8 cellular contexts compared by ENCODE assay signal in the genomic region with DNA sequence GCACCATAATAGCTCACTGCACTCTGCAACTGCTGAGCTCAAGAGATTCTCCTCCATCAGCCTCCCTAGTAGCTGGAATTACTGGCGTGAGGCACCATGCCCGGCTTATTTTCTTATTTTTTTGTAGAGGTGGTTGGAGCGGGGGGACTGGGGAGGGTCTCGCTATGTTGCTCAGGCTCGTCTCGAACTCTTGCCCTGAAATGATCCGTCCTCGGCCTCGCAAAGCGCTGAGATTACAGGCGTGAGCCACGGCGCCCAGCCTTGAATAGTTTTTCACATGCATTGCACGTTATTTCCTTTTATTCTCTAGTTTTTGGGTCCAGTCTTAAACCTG. TPM values are rescaled to one million over a fixed set of nuclear protein-coding genes. Genes with fewer than 3 reads are reported as not detected.
DNase-seq lines count a peak whose midpoint lies in the region; FAIRE-seq and TF ChIP-seq lines count a peak whose summit lies in the region.

No MANE protein-coding gene starts in this region.

- peak overlapping the region in 1 of 2 experiments; percentile 42 for H2BK12ac ChIP-seq in mesenchymal stem cell (ENCODE audit: low read length in 2 of 2)

- H3K23ac ChIP-seq in mesenchymal stem cell (ENCODE audit: low read length in 2 of 2) = no peak overlapping the region

- H3K4me1 ChIP-seq in mesenchymal stem cell (ENCODE audit: control insufficient read depth, insufficient read depth, low read depth, low read length) = peaks cover 9% of the 10 kb centered on the region
- peaks cover 0 to 11% of the 10 kb centered on the region in 2 donors for H3K4me1 ChIP-seq in uterus

- no peaks in the 10 kb centered on the region for H3K9me3 Mint-ChIP-seq in activated naive CD4-positive, alpha-beta T cell treated with anti-CD3 and anti-CD28 coated beads, Interleukin-2, amount 50 U/mL, for 24 hours
- peaks cover 0 to 5% (median 0%) of the 10 kb centered on the region in 5 experiments for H3K9me3 Mint-ChIP-seq in brain

- no peaks in the 10 kb centered on the region for H3K27me3 ChIP-seq in mesenchymal stem cell (ENCODE audit: control insufficient read depth in 1 of 2, insufficient read depth in 1 of 2, low read length in 2 of 2)
- no peaks in the 10 kb centered on the region for H3K27me3 ChIP-seq in uterus

- WGBS in mesenchymal stem cell = 59% methylated on average over 7 of the region's 14 CpGs

- peak overlapping the region; percentile 53 for H2AK5ac ChIP-seq in mesenchymal stem cell (ENCODE audit: low read length, severe bottlenecking)

- H3K4me2 ChIP-seq in mesenchymal stem cell (ENCODE audit: low read length, poor library complexity, severe bottlenecking) = peak overlapping the region; percentile 81

- no peak overlapping the region for H2BK120ac ChIP-seq in mesenchymal stem cell (ENCODE audit: low read depth, low read length)

- intact Hi-C loops in uterus (cut with DNase I; ENCODE audit: low total_unique reads) = no loop called here

- no peaks in the 10 kb centered on the region for H3K27me3 Mint-ChIP-seq in activated naive CD4-positive, alpha-beta T cell treated with anti-CD3 and anti-CD28 coated beads, Interleukin-2, amount 50 U/mL, for 24 hours
- H3K27me3 Mint-ChIP-seq in brain = peaks cover 11% of the 10 kb centered on the region

- DNase-seq in activated naive CD4-positive, alpha-beta T cell treated with Interleukin-2 at 50 U/mL for 16 hours = no peak
- no peak for DNase-seq in mesenchymal stem cell
- no peak for DNase-seq in uterus
- no peak for DNase-seq in KBM-7
- DNase-seq in GM12891 (ENCODE audit: insufficient read length, low spot score) = no peak
- DNase-seq in activated gamma-delta T cell (lab: John Stamatoyannopoulos, UW) = no peak

- peaks cover 6 to 15% of the 10 kb centered on the region in 2 experiments for H3K36me3 ChIP-seq in mesenchymal stem cell (ENCODE audit: control insufficient read depth in 1 of 2, insufficient read depth in 2 of 2, low read depth in 1 of 2, low read length in 2 of 2)
- no peaks in the 10 kb centered on the region for H3K36me3 ChIP-seq in uterus

- H3K14ac ChIP-seq in mesenchymal stem cell (ENCODE audit: low read length in 2 of 2) = no peak overlapping the region

- no peak overlapping the region for H2BK5ac ChIP-seq in mesenchymal stem cell (ENCODE audit: low read depth, low read length, poor library complexity, severe bottlenecking)

- peak overlapping the region; percentile 94 for H2AFZ ChIP-seq in mesenchymal stem cell (ENCODE audit: low read depth, low read length)

- H3K18ac ChIP-seq in mesenchymal stem cell (ENCODE audit: low read depth in 1 of 2, low read length in 2 of 2) = peak overlapping the region; percentile 41 to 73

- H3K27ac Mint-ChIP-seq in activated naive CD4-positive, alpha-beta T cell treated with anti-CD3 and anti-CD28 coated beads, Interleukin-2, amount 50 U/mL, for 24 hours = peak overlapping the region; percentile 93
- peak overlapping the region; percentile 85 to 99 (median 98) for H3K27ac Mint-ChIP-seq in brain

- H3K4me1 Mint-ChIP-seq in activated naive CD4-positive, alpha-beta T cell treated with anti-CD3 and anti-CD28 coated beads, Interleukin-2, amount 50 U/mL, for 24 hours = peaks cover 34% of the 10 kb centered on the region
- peaks cover 36% of the 10 kb centered on the region for H3K4me1 Mint-ChIP-seq in brain

- TF ChIP-seq POLR2A in uterus (IDR thresholded peaks at IDR 0.05) (no peak), GM12891 (IDR thresholded peaks at IDR 0.05; ENCODE audit: low read depth, low read length) (no peak)

- H4K8ac ChIP-seq in mesenchymal stem cell (ENCODE audit: low read length) = peak overlapping the region; percentile 96

- H3K9me3 ChIP-seq in mesenchymal stem cell (ENCODE audit: control insufficient read depth, low read length) = no peaks in the 10 kb centered on the region
- H3K9me3 ChIP-seq in uterus = no peaks in the 10 kb centered on the region

- peaks cover 6% of the 10 kb centered on the region for H3K36me3 Mint-ChIP-seq in activated naive CD4-positive, alpha-beta T cell treated with anti-CD3 and anti-CD28 coated beads, Interleukin-2, amount 50 U/mL, for 24 hours
- peaks cover 15% of the 10 kb centered on the region for H3K36me3 Mint-ChIP-seq in brain

- TF ChIP-seq CTCF in brain (conservative IDR thresholded peaks at IDR 0.05) (no peak), uterus (IDR thresholded peaks at IDR 0.05) (no peak)

- H3K27ac ChIP-seq in mesenchymal stem cell (ENCODE audit: low read length, poor library complexity, severe bottlenecking) = peak overlapping the region; percentile 45
- peak overlapping the region; percentile 74 to 85 for H3K27ac ChIP-seq in uterus

- FAIRE-seq in GM12891 (lab: Jason Lieb, UNC) = no peak

- H2BK15ac ChIP-seq in mesenchymal stem cell (ENCODE audit: low read depth, poor library complexity, severe bottlenecking) = no peak overlapping the region

- peak overlapping the region; percentile 90 for H4K91ac ChIP-seq in mesenchymal stem cell (ENCODE audit: low read length)

- peak overlapping the region; percentile 87 for H3K4me3 Mint-ChIP-seq in activated naive CD4-positive, alpha-beta T cell treated with anti-CD3 and anti-CD28 coated beads, Interleukin-2, amount 50 U/mL, for 24 hours
- H3K4me3 Mint-ChIP-seq in brain = peak overlapping the region; percentile 91 to 99 (median 97)

- peak overlapping the region; percentile 93 for H3K9ac ChIP-seq in mesenchymal stem cell (ENCODE audit: low read length)

- in situ Hi-C loops in KBM-7 (cut with MboI; ENCODE audit: low pct_unique_long_range_greater_than_20kb, low sequenced_read_pairs) = no loop called here

- peaks cover 12% of the 10 kb centered on the region for H3K79me1 ChIP-seq in mesenchymal stem cell (replicated peaks; ENCODE audit: low read length, poor library complexity, severe bottlenecking)

- H3K4ac ChIP-seq in mesenchymal stem cell (ENCODE audit: low read depth in 1 of 2, low read length in 2 of 2) = peak overlapping the region in 1 of 2 experiments; percentile 90

- H3K4me3 ChIP-seq in mesenchymal stem cell (ENCODE audit: insufficient read depth in 1 of 2, low read depth in 1 of 2, low read length in 2 of 2) (peak overlapping the region in 1 of 2 experiments; percentile 93), uterus (peak overlapping the region; percentile 30 to 91)

TF ChIP-seq in GM12891, 5 proteins besides CTCF, POLR2A, EP300 and RAD21:
- TF ChIP-seq TAF1 (IDR thresholded peaks at IDR 0.05; ENCODE audit: low read depth, low read length) = no peak
- no peak for TF ChIP-seq POU2F2 (IDR thresholded peaks at IDR 0.05; ENCODE audit: low read depth, low read length)
- no peak for TF ChIP-seq SPI1 (IDR thresholded peaks at IDR 0.05; ENCODE audit: low read depth, low read length)
- no peak for TF ChIP-seq PAX5 (IDR thresholded peaks at IDR 0.05; ENCODE audit: insufficient read depth, low read length, severe bottlenecking)
- no peak for TF ChIP-seq POLR2AphosphoS5 (IDR thresholded peaks at IDR 0.05; ENCODE audit: low read depth, low read length)
TF ChIP-seq in GM12891: peak in this region for 0.

RNA-seq across cellular contexts. Expression of gene LAMTOR4, which starts 0.5 kb away (rescaled TPM):
- 215 TPM for polyA plus RNA-seq in brain (ENCODE audit: insufficient read depth, low read depth, low replicate concordance)
- 121 TPM for polyA plus RNA-seq in mesenchymal stem cell (2013, experiment 1 of 2)
- polyA plus RNA-seq in mesenchymal stem cell (2013, experiment 2 of 2) = 121 TPM
- total RNA-seq in uterus = 100 to 1,000 TPM in 3 of 4 donors, 10 to 100 TPM in 1; 53.3 to 197 (median 115) TPM
- 188 TPM for polyA plus RNA-seq in GM12891 (2012; ENCODE audit: low read depth, missing spikeins)

RNA-seq across cellular contexts. Expression of gene TRAPPC14, which starts 10.3 kb away (rescaled TPM):
- polyA plus RNA-seq in brain (ENCODE audit: insufficient read depth, low read depth, low replicate concordance) = 12.2 TPM
- 11.9 TPM for polyA plus RNA-seq in mesenchymal stem cell (2013, experiment 1 of 2)
- polyA plus RNA-seq in mesenchymal stem cell (2013, experiment 2 of 2) = 11.4 TPM
- 10 to 100 TPM in 1 of 4 donors, 1 to 10 TPM in 3; 2.8 to 22.3 (median 5.7) TPM for total RNA-seq in uterus
- polyA plus RNA-seq in GM12891 (2012; ENCODE audit: low read depth, missing spikeins) = 12.7 TPM

RNA-seq across cellular contexts. Expression of gene GAL3ST4, which starts 20.2 kb away (rescaled TPM):
- 3.9 TPM for polyA plus RNA-seq in brain (ENCODE audit: insufficient read depth, low read depth, low replicate concordance)
- polyA plus RNA-seq in mesenchymal stem cell (2013, experiment 1 of 2) = 8.2 TPM
- polyA plus RNA-seq in mesenchymal stem cell (2013, experiment 2 of 2) = 8.0 TPM
- total RNA-seq in uterus = 10 to 100 TPM in 1 of 4 donors, 1 to 10 TPM in 1, under 1 TPM in 1, not detected in 1; 0.51 to 12.1 (median 7.5) TPM
- 3.1 TPM for polyA plus RNA-seq in GM12891 (2012; ENCODE audit: low read depth, missing spikeins)

RNA-seq across cellular contexts. Expression of gene MBLAC1, which starts 21.4 kb away (rescaled TPM):
- 4.7 TPM for polyA plus RNA-seq in brain (ENCODE audit: insufficient read depth, low read depth, low replicate concordance)
- polyA plus RNA-seq in mesenchymal stem cell (2013, experiment 1 of 2) = 3.0 TPM
- polyA plus RNA-seq in mesenchymal stem cell (2013, experiment 2 of 2) = 2.9 TPM
- total RNA-seq in uterus = 10 to 100 TPM in 1 of 4 donors, 1 to 10 TPM in 3; 1.3 to 12.4 (median 4.6) TPM
- 0.87 TPM for polyA plus RNA-seq in GM12891 (2012; ENCODE audit: low read depth, missing spikeins)

RNA-seq across cellular contexts. Expression of gene CNPY4, which starts 28.8 kb away (rescaled TPM):
- polyA plus RNA-seq in brain (ENCODE audit: insufficient read depth, low read depth, low replicate concordance) = 19.5 TPM
- polyA plus RNA-seq in mesenchymal stem cell (2013, experiment 1 of 2) = 46.0 TPM
- 43.5 TPM for polyA plus RNA-seq in mesenchymal stem cell (2013, experiment 2 of 2)
- total RNA-seq in uterus = 10 to 100 TPM in 2 of 4 donors, 1 to 10 TPM in 1, not detected in 1; 3.3 to 53.6 (median 24.7) TPM
- polyA plus RNA-seq in GM12891 (2012; ENCODE audit: low read depth, missing spikeins) = 2.8 TPM
